Comparison of ENCODE assay signal across 23 cellular contexts in the genomic region with DNA sequence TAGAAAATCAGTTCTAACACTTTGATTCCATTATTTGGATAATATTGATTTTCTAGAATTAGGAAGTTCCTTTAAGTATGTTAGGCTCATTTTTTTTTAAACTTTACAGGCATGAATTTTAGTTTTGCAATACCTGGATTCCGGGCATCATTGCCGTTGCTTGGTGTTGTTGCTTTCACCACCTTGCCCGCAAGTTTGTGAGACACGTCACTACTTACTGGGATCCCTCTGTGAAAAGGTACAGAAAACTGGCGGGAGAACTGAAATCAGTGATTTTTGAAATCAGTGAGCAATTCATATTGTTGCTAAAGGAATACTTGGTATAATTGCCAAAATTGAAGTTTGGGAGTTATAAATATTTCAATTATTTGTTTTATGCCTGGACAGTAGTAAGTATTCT.
A peak's percentile ranks its signal among the peaks of the same experiment; 100 is the strongest.
DNase-seq lines count a peak whose midpoint lies in the region; ATAC-seq and TF ChIP-seq lines count a peak whose summit lies in the region.
"Had no signal": no experiment of that assay in that cellular context is flagged by ENCODE, and none has a peak within 500 bp of the region (broad histone marks: within the 10 kb centered on the region; RNA-seq: fewer than 3 reads in every experiment).

No MANE protein-coding gene starts in this region.

- TF ChIP-seq POLR2A in esophagus muscularis mucosa (IDR thresholded peaks at IDR 0.05; ENCODE audit: low read depth): no peak

- peak in 1 of 2 experiments; percentile 23 for DNase-seq in PC-9
- DNase-seq in RWPE2 (ENCODE audit: low spot score): no peak
- DNase-seq in esophagus muscularis mucosa (ENCODE audit: extremely low spot score): peak; percentile 7
- no peak for DNase-seq in right atrium auricular region (ENCODE audit: low spot score)
- no peak for DNase-seq in activated CD4-positive, alpha-beta T cell treated with anti-CD3 and anti-CD28 coated beads for 4 hours
- DNase-seq: 8988T; ACHN; C1 segment of cervical spinal cord; CD4-positive, alpha-beta memory T cell; CD4-positive, CD25-positive, alpha-beta regulatory T cell; CD8-positive, alpha-beta memory T cell; COR-L47; DMS 273 treated with DMSO at 0.1 percent for 48 hours; DMS153; DMS53; DMS79; DND-41; EL; GDM1 had no signal

- no peaks in the 10 kb centered on the region for H3K27me3 ChIP-seq in PC-9 (ENCODE audit: insufficient read depth, low read depth)
- H3K27me3 ChIP-seq in RWPE2 (ENCODE audit: insufficient read depth, poor library complexity, severe bottlenecking): peaks cover 7% of the 10 kb centered on the region
- H3K27me3 ChIP-seq in esophagus muscularis mucosa: no peaks in the 10 kb centered on the region
- no peaks in the 10 kb centered on the region for H3K27me3 ChIP-seq in right atrium auricular region
- H3K27me3 ChIP-seq: BLaER1 had no signal

- BruUV-seq in PC-9 (replicated peaks; lab: Mats Ljungman, UMichigan): no TSS peak

- peak overlapping the region; percentile 64 for H3K4me2 ChIP-seq in PC-9
- H3K4me2 ChIP-seq: BLaER1 had no signal

- H3K9me2 ChIP-seq in PC-9 (ENCODE audit: insufficient read depth): no peaks in the 10 kb centered on the region

- TF ChIP-seq EP300 in esophagus muscularis mucosa (IDR thresholded peaks at IDR 0.05): no peak

- no peaks in the 10 kb centered on the region for H3K79me2 ChIP-seq in PC-9 (ENCODE audit: low read depth)

- peaks cover 50% of the 10 kb centered on the region for H3K4me1 ChIP-seq in PC-9 (replicated peaks; ENCODE audit: insufficient read depth)
- H3K4me1 ChIP-seq in RWPE2 (ENCODE audit: insufficient read depth, poor library complexity, severe bottlenecking): peaks cover 19% of the 10 kb centered on the region
- H3K4me1 ChIP-seq in esophagus muscularis mucosa: no peaks in the 10 kb centered on the region
- no peaks in the 10 kb centered on the region for H3K4me1 ChIP-seq in right atrium auricular region
- H3K4me1 ChIP-seq: BLaER1 had no signal

- H3K27ac ChIP-seq in PC-9 (peak overlapping the region; percentile 94), RWPE2 (ENCODE audit: poor library complexity, severe bottlenecking) (peak overlapping the region; percentile 59), esophagus muscularis mucosa (replicated peaks in 1 of 4) (no peak overlapping the region), right atrium auricular region (no peak overlapping the region)
- H3K27ac ChIP-seq: BLaER1 had no signal

- H3K9me3 ChIP-seq in PC-9 (ENCODE audit: insufficient read depth, low read depth) (no peaks in the 10 kb centered on the region; the same call in 1 of the 2 replicates), RWPE2 (ENCODE audit: severe bottlenecking) (no peaks in the 10 kb centered on the region), esophagus muscularis mucosa (peaks cover 0 to 9% (median 0%) of the 10 kb centered on the region in 4 donors), right atrium auricular region (peaks cover 0 to 3% of the 10 kb centered on the region in 2 donors)
- H3K9me3 ChIP-seq: BE2C, BLaER1 had no signal

- H2AFZ ChIP-seq in PC-9: no peak overlapping the region

- intact Hi-C loops in PC-9 (cut with micrococcal nuclease; ENCODE audit: unreplicated experiment): no loop called here
- intact Hi-C loops in esophagus muscularis mucosa (cut with DNase I): no loop called here

- TF ChIP-seq CTCF in PC-9 (conservative IDR thresholded peaks at IDR 0.05) (no peak), RWPE2 (IDR thresholded peaks at IDR 0.05; ENCODE audit: poor library complexity, severe bottlenecking) (no peak), esophagus muscularis mucosa (IDR thresholded peaks at IDR 0.05) (no peak), right atrium auricular region (IDR thresholded peaks at IDR 0.05) (no peak)

- 96% methylated on average over 5 of the region's 5 CpGs for WGBS in esophagus muscularis mucosa

- H3K36me3 ChIP-seq in PC-9 (ENCODE audit: low read depth) (no peaks in the 10 kb centered on the region), RWPE2 (ENCODE audit: low read depth) (no peaks in the 10 kb centered on the region), esophagus muscularis mucosa (no peaks in the 10 kb centered on the region), right atrium auricular region (no peaks in the 10 kb centered on the region)
- H3K36me3 ChIP-seq: BE2C, BLaER1 had no signal

- CTCF ChIA-PET in PC-9 (lab: Charles Lee): no interaction called here

- POLR2A ChIA-PET in PC-9 (lab: Charles Lee; ENCODE audit: unreplicated experiment): no interaction called here

- H4K20me1 ChIP-seq in PC-9 (ENCODE audit: insufficient read depth): no peaks in the 10 kb centered on the region
- H4K20me1 ChIP-seq: BLaER1 had no signal

- peaks cover 43% of the 10 kb centered on the region for H3F3A ChIP-seq in PC-9 (ENCODE audit: insufficient read depth, low read depth)

- ATAC-seq in RWPE2 (ENCODE audit: low read depth): no peak
- no peak for ATAC-seq in HG02610 (IDR thresholded peaks at IDR 0.05; ENCODE audit: unreplicated experiment)
- ATAC-seq: GM12878 had no signal

- H3K4me3 ChIP-seq in PC-9 (no peak overlapping the region), RWPE2 (ENCODE audit: severe bottlenecking) (no peak overlapping the region), esophagus muscularis mucosa (no peak overlapping the region), right atrium auricular region (no peak overlapping the region)
- H3K4me3 ChIP-seq: BLaER1, GM12878 had no signal

Comparison
In these comparisons a context has a peak if more than half of its experiments do, and no peak if none do; other contexts are left out.
1. H3K27ac ChIP-seq: peak in PC-9 (single experiment) and RWPE2 (single experiment); none in esophagus muscularis mucosa (0 of 4) and right atrium auricular region (0 of 2).